ENCODE assay signal across 9 cellular contexts in genomic region chr2:172103471-172104292, GRCh38. TPM values are rescaled to one million over a fixed set of nuclear protein-coding genes. Genes with fewer than 3 reads are reported as not detected.
DNase-seq lines count a peak whose midpoint lies in the region; ATAC-seq, FAIRE-seq and TF ChIP-seq lines count a peak whose summit lies in the region.
"Had no signal": no experiment of that assay in that cellular context is flagged by ENCODE, and none has a peak within 500 bp of the region (broad histone marks: within the 10 kb centered on the region; RNA-seq: fewer than 3 reads in every experiment).

No MANE protein-coding gene starts in this region.

- H3K27ac ChIP-seq in HUES6 (ENCODE audit: low read depth, low read length), result no peak overlapping the region
- peak overlapping the region; percentile 65; the same call in 1 of the 2 replicates for H3K27ac ChIP-seq in Panc1 (ENCODE audit: low read length)

- H3K36me3 ChIP-seq in HUES6 (ENCODE audit: control insufficient read depth, insufficient read depth, low read length) (no peaks in the 10 kb centered on the region), Panc1 (ENCODE audit: control insufficient read depth, insufficient read depth, low read length) (no peaks in the 10 kb centered on the region; the same call in 1 of the 2 replicates)

- H3K27me3 ChIP-seq in HUES6 (ENCODE audit: control insufficient read depth, insufficient read depth, low read length) (peaks cover 99% of the 10 kb centered on the region), Panc1 (ENCODE audit: control insufficient read depth, insufficient read depth, low read length) (no peaks in the 10 kb centered on the region)

- no TSS peak for BruUV-seq in Panc1 (replicated peaks; lab: Mats Ljungman, UMichigan)

- intact Hi-C loops in Panc1 (cut with micrococcal nuclease; ENCODE audit: unreplicated experiment), result loop anchor here (2.0 to 10.0 kb wide), 4 partner anchors 109 to 531 kb away; partner anchors contain the start of genes HAT1 and METAP1D

- POLR2A ChIA-PET in Panc1 (lab: Charles Lee), result no interaction called here

- CTCF ChIA-PET in Panc1 (lab: Charles Lee), result interaction anchor here (0.7 to 0.8 kb wide), 2 partner anchors 43 to 209 kb away, joined by 3 read pairs; partner anchors contain the start of gene SLC25A12

- ATAC-seq in Panc1, result peak; percentile 46; the same call in 1 of the 2 replicates
- no peak for ATAC-seq in omental fat pad (ENCODE audit: low FRiP score)
- no peak for ATAC-seq in GM18870 (IDR thresholded peaks at IDR 0.05; ENCODE audit: unreplicated experiment)

- TF ChIP-seq CTCF in Panc1 (IDR thresholded peaks at IDR 0.05), result peak; percentile 97
- TF ChIP-seq CTCF in fibroblast of villous mesenchyme (IDR thresholded peaks at IDR 0.05; ENCODE audit: insufficient read depth, low read depth, low read length), result peak; percentile 95
- peak in 1 of 3 donors; percentile 32 for TF ChIP-seq CTCF in omental fat pad (IDR thresholded peaks at IDR 0.05)

- in situ Hi-C loops in Panc1 (cut with HindIII; ENCODE audit: low pct_unique_long_range_greater_than_20kb, low sequenced_read_pairs), result no loop called here

- H3K4me3 ChIP-seq in HUES6 (ENCODE audit: low read depth, low read length) (peak overlapping the region; percentile 67), Panc1 (ENCODE audit: low read depth in 2 of 2, low read length in 2 of 2) (peak overlapping the region; percentile 64 to 92), fibroblast of villous mesenchyme (ENCODE audit: low read depth, low read length) (no peak overlapping the region)

- H3K4me1 ChIP-seq in HUES6 (ENCODE audit: control insufficient read depth, insufficient read depth, low read length), result peaks cover 43% of the 10 kb centered on the region
- H3K4me1 ChIP-seq in Panc1 (ENCODE audit: control insufficient read depth, insufficient read depth, low read length), result peaks cover 19% of the 10 kb centered on the region

- no peak for FAIRE-seq in urothelium cell line (lab: Jason Lieb, UNC)
- FAIRE-seq: colon had no signal

- peak; percentile 83 for DNase-seq in D341Med (ENCODE audit: low spot score)
- no peak for DNase-seq in Panc1 (ENCODE audit: low read depth, low spot score)
- DNase-seq in activated T-helper 9 cell treated with anti-CD3 and anti-CD28 coated beads, Interleukin-2, amount 50 U/mL, for 16 hours (ENCODE audit: low read depth), result peak; percentile 57
- peak; percentile 87 for DNase-seq in fibroblast of villous mesenchyme (ENCODE audit: low read depth)
- peak; percentile 70 for DNase-seq in omental fat pad (ENCODE audit: low spot score)
- DNase-seq in urothelium cell line (ENCODE audit: low spot score), result peak; percentile 87

- no peak overlapping the region for H3K9ac ChIP-seq in HUES6 (ENCODE audit: low read length)

- H3K9me3 ChIP-seq in HUES6 (ENCODE audit: control insufficient read depth, insufficient read depth, low read depth, low read length), result no peaks in the 10 kb centered on the region
- no peaks in the 10 kb centered on the region for H3K9me3 ChIP-seq in Panc1 (ENCODE audit: control insufficient read depth, insufficient read depth, low read depth, low read length)

RNA-seq across cellular contexts. Expression of gene DLX2, which starts 1.0 kb away (rescaled TPM):
- 4.4 TPM for total RNA-seq in Panc1 (2021; ENCODE audit: unreplicated experiment)
- 1.7 TPM for polyA plus RNA-seq in Panc1 (2012; ENCODE audit: insufficient read length)
- total RNA-seq in fibroblast of villous mesenchyme, result under 0.01 TPM in 2 replicates
- total RNA-seq in omental fat pad, result not detected

RNA-seq across cellular contexts. Expression of gene DLX1, which starts 18.4 kb away (rescaled TPM):
- total RNA-seq in Panc1 (2021; ENCODE audit: unreplicated experiment), result 3.5 TPM
- 2.7 TPM for polyA plus RNA-seq in Panc1 (2012; ENCODE audit: insufficient read length)
- not detected in 2 replicates for total RNA-seq in fibroblast of villous mesenchyme
- total RNA-seq in omental fat pad, result under 1 TPM in 1 of 4 donors, not detected in 3; 0.09 TPM
